8 cellular contexts compared by ENCODE assay signal in genomic region chrX:37495760-37496159, GRCh38.
DNase-seq lines count a peak whose midpoint lies in the region; ATAC-seq, FAIRE-seq and TF ChIP-seq lines count a peak whose summit lies in the region.
"Not testable (repeated sequence)": the region's sequence is repeated elsewhere in the genome, so short reads cannot be mapped to it uniquely, and the experiment has no call there.

No MANE protein-coding gene starts in this region.

- H3K4me3 Mint-ChIP-seq in glutamatergic neuron (ENCODE audit: unreplicated experiment): not testable (repeated sequence)

- in situ Hi-C loops in K562 (cut with MboI): not testable (repeated sequence)

- not testable (repeated sequence) for DNase-seq in AG09309 (ENCODE audit: low read depth); GM18507 (ENCODE audit: extremely low spot score, insufficient read length, low read depth); HFF-Myc (ENCODE audit: extremely low read depth, low read depth); K562 (ENCODE audit: extremely low read depth in 1 of 4, low spot score in 3 of 4); glutamatergic neuron
- DNase-seq in Kasumi-1 (lab: John Stamatoyannopoulos, UW): peak; percentile 1 to 17

- TF ChIP-seq RAD21 in K562 (CRISPR knock-in tag; conservative IDR thresholded peaks at IDR 0.05 in 1 of 2, IDR thresholded peaks at IDR 0.05 in 1 of 2): peak; percentile 15 to 42; a peak in 2 of 4 replicates
- peak; percentile 39 for TF ChIP-seq RAD21 in neural cell (conservative IDR thresholded peaks at IDR 0.05)

- not testable (repeated sequence) for H3F3A ChIP-seq in neural cell (ENCODE audit: insufficient read depth, low read length, poor library complexity, severe bottlenecking)

- POLR2A ChIA-PET in K562 (lab: Yijun Ruan, JAX): interaction anchor here (1.0 kb wide), 1 partner anchor 523 kb away, joined by 3 read pairs; no protein-coding TSS in a partner anchor

- not testable (repeated sequence) for H3K27ac ChIP-seq in OCI-LY3 (ENCODE audit: low read length); K562 (ENCODE audit: extremely low read depth, low read depth, low read length); neural cell (ENCODE audit: low read length)

- H3K27me3 ChIP-seq in OCI-LY3 (ENCODE audit: low read depth, low read length); K562 (ENCODE audit: control insufficient read depth in 2 of 2, insufficient read depth in 2 of 2, low read length in 2 of 2); neural cell (ENCODE audit: insufficient read depth, low read depth, low read length): not testable (repeated sequence)

- H3K36me3 Mint-ChIP-seq in glutamatergic neuron (ENCODE audit: unreplicated experiment): not testable (repeated sequence)

- TF ChIP-seq CTCF in AG09309 (IDR thresholded peaks at IDR 0.05; ENCODE audit: control insufficient read depth, insufficient read depth, low read depth, low read length, missing control alignments) (peak; percentile 12), HFF-Myc (IDR thresholded peaks at IDR 0.05; ENCODE audit: low read depth, low read length, missing control alignments) (peak; percentile 4), OCI-LY3 (IDR thresholded peaks at IDR 0.05; ENCODE audit: low read depth, low read length) (peak; percentile 38; the same call in 1 of the 2 replicates), K562 (IDR thresholded peaks at IDR 0.05 in 2 of 3, conservative IDR thresholded peaks at IDR 0.05 in 1 of 3; ENCODE audit: insufficient read depth in 2 of 3, low read depth in 1 of 3, low read length in 3 of 3) (peak; percentile 4 to 45 (median 23); a peak in 3 of 6 replicates), glutamatergic neuron (IDR thresholded peaks at IDR 0.05; ENCODE audit: partially characterized antibody, unreplicated experiment) (peak; percentile 12), neural cell (IDR thresholded peaks at IDR 0.05; ENCODE audit: poor library complexity, severe bottlenecking) (peak; percentile 47)

- not testable (repeated sequence) for H3K36me3 ChIP-seq in OCI-LY3 (replicated peaks; ENCODE audit: low read depth, low read length); K562 (ENCODE audit: control insufficient read depth, insufficient read depth, low read length); neural cell (ENCODE audit: insufficient read depth, low read length)

- not testable (repeated sequence) for H3K4me1 Mint-ChIP-seq in glutamatergic neuron (ENCODE audit: low read depth, unreplicated experiment)

- BruUV-seq in K562 (replicated peaks; lab: Mats Ljungman, UMichigan): not testable (repeated sequence)

- not testable (repeated sequence) for H3K4me2 ChIP-seq in OCI-LY3 (ENCODE audit: low read length); K562 (ENCODE audit: insufficient read depth, low read length); neural cell (ENCODE audit: low read length)

- H3K9me1 ChIP-seq in K562 (ENCODE audit: control insufficient read depth, insufficient read depth, low read length): not testable (repeated sequence)

- not testable (repeated sequence) for H3K9ac ChIP-seq in OCI-LY3 (ENCODE audit: low read length); K562 (ENCODE audit: insufficient read depth in 1 of 2, low read depth in 2 of 2, low read length in 2 of 2); neural cell (ENCODE audit: low read length)

- not testable (repeated sequence) for H3K4me1 ChIP-seq in OCI-LY3 (ENCODE audit: low read length); K562 (replicated peaks in 1 of 2; ENCODE audit: control insufficient read depth in 2 of 2, insufficient read depth in 2 of 2, low read length in 2 of 2)

- not testable (repeated sequence) for H3K27ac Mint-ChIP-seq in glutamatergic neuron (ENCODE audit: unreplicated experiment)

- not testable (repeated sequence) for H3K9me3 Mint-ChIP-seq in glutamatergic neuron (ENCODE audit: unreplicated experiment)

- CTCF ChIA-PET in K562 (lab: Yijun Ruan, JAX; ENCODE audit: low intra/inter-chr PET ratio): not testable (repeated sequence)

- not testable (repeated sequence) for H3K4me3 ChIP-seq in AG09309 (ENCODE audit: control insufficient read depth, low read depth, low read length); HFF-Myc (replicated peaks; ENCODE audit: low read depth, low read length); OCI-LY3 (ENCODE audit: low read length); K562; neural cell (ENCODE audit: low read length)

- not testable (repeated sequence) for H3K9me2 ChIP-seq in neural cell (ENCODE audit: insufficient read depth, low read length)

- peak; percentile 65 for FAIRE-seq in GM18507 (lab: Jason Lieb, UNC)
- FAIRE-seq in K562 (lab: Jason Lieb, UNC): not testable (repeated sequence)

- H3K9me3 ChIP-seq in OCI-LY3 (ENCODE audit: insufficient read depth, low read length); K562 (replicated peaks; ENCODE audit: control insufficient read depth, insufficient read depth, low read depth, low read length); neural cell (ENCODE audit: low read length): not testable (repeated sequence)

- not testable (repeated sequence) for TF ChIP-seq EP300 in K562 (IDR thresholded peaks at IDR 0.05; ENCODE audit: low read length); neural cell (conservative IDR thresholded peaks at IDR 0.05; ENCODE audit: poor library complexity, severe bottlenecking)

- H3K27me3 Mint-ChIP-seq in glutamatergic neuron (ENCODE audit: unreplicated experiment): not testable (repeated sequence)

- not testable (repeated sequence) for H3K79me2 ChIP-seq in OCI-LY3 (ENCODE audit: low read length); K562 (ENCODE audit: control insufficient read depth, insufficient read depth, low read length); neural cell (replicated peaks; ENCODE audit: insufficient read depth, low read length)

- not testable (repeated sequence) for H2AFZ ChIP-seq in OCI-LY3 (ENCODE audit: low read depth, low read length); K562 (ENCODE audit: low read depth, low read length); neural cell (ENCODE audit: low read depth, low read length)

- TF ChIP-seq POLR2A in K562 (conservative IDR thresholded peaks at IDR 0.05): not testable (repeated sequence)

- peak; percentile 72 for ATAC-seq in K562

- WGBS in K562 (ENCODE audit: insufficient coverage, low coverage, missing lambda C conversion rate): 0% methylated on average over 1 of the region's 2 CpGs

- not testable (repeated sequence) for H4K20me1 ChIP-seq in OCI-LY3 (ENCODE audit: insufficient read depth, low read length); K562 (replicated peaks; ENCODE audit: control insufficient read depth, insufficient read depth, low read length); neural cell (ENCODE audit: insufficient read depth)

- intact Hi-C loops in K562 (cut with micrococcal nuclease): not testable (repeated sequence)

TF ChIP-seq in neural cell, 6 proteins besides CTCF, POLR2A, EP300 and RAD21:
- peak; percentile 49 for TF ChIP-seq SMC3 (conservative IDR thresholded peaks at IDR 0.05; ENCODE audit: poor library complexity)
